Comparison of ENCODE assay signal across 23 cellular contexts in genomic region chr16:12195296-12195695, GRCh38.
DNase-seq lines count a peak whose midpoint lies in the region; ATAC-seq and TF ChIP-seq lines count a peak whose summit lies in the region.
"Had no signal": no experiment of that assay in that cellular context is flagged by ENCODE, and none has a peak within 500 bp of the region (broad histone marks: within the 10 kb centered on the region; RNA-seq: fewer than 3 reads in every experiment).

No MANE protein-coding gene starts in this region.

- no peaks in the 10 kb centered on the region for H3K9me3 Mint-ChIP-seq in type B pancreatic cell
- no peaks in the 10 kb centered on the region for H3K9me3 Mint-ChIP-seq in CD4-positive, alpha-beta T cell
- H3K9me3 Mint-ChIP-seq: CD14-positive monocyte; CD4-positive, alpha-beta memory T cell; GM23338; H9 had no signal

- H3K4me1 ChIP-seq in Panc1 (ENCODE audit: control insufficient read depth, insufficient read depth, low read length), result peaks cover 5% of the 10 kb centered on the region; the same call in 1 of the 2 replicates
- H3K4me1 ChIP-seq: A549, BE2C had no signal

- H3K9me3 ChIP-seq in Panc1 (ENCODE audit: control insufficient read depth, insufficient read depth, low read depth, low read length), result no peaks in the 10 kb centered on the region
- H3K9me3 ChIP-seq in CD4-positive, alpha-beta T cell (ENCODE audit: control insufficient read depth, low read length), result no peaks in the 10 kb centered on the region
- H3K9me3 ChIP-seq: A549; BE2C; BLaER1 treated with 17β-estradiol and CSF1 and Interleukin-3, amounts not matched to agents 10 nM and 100 nM had no signal

- CTCF ChIA-PET in Panc1 (lab: Charles Lee), result no interaction called here
- CTCF ChIA-PET in CD4-positive, alpha-beta T cell (lab: Charles Lee), result no interaction called here

- no peaks in the 10 kb centered on the region for H3K4me1 Mint-ChIP-seq in type B pancreatic cell (ENCODE audit: unreplicated experiment)
- H3K4me1 Mint-ChIP-seq in CD4-positive, alpha-beta T cell (ENCODE audit: low read depth), result peaks cover 24% of the 10 kb centered on the region
- H3K4me1 Mint-ChIP-seq: GM23338 had no signal

- no peaks in the 10 kb centered on the region for H3K36me3 ChIP-seq in Panc1 (ENCODE audit: control insufficient read depth, insufficient read depth, low read length)
- H3K36me3 ChIP-seq: BE2C had no signal

- DNase-seq in M059J (ENCODE audit: low read depth) (peak; percentile 19), Panc1 (ENCODE audit: low read depth, low spot score) (no peak), type B pancreatic cell (ENCODE audit: extremely low spot score, unreplicated experiment) (no peak), RPMI8226 (no peak)
- DNase-seq in CD4-positive, alpha-beta T cell, result no peak
- DNase-seq: 8988T; ACHN; AML-193; BE2C; Calu3; CD4-positive, alpha-beta memory T cell; COR-L47; DMS53; DMS79 treated with DMSO at 0.1 percent for 48 hours; GF-D8; H9 had no signal

- peak overlapping the region; percentile 2 for H3K27ac Mint-ChIP-seq in type B pancreatic cell
- H3K27ac Mint-ChIP-seq in CD4-positive, alpha-beta T cell, result no peak overlapping the region
- H3K27ac Mint-ChIP-seq: CD14-positive monocyte; CD4-positive, alpha-beta memory T cell; GM23338; H9 had no signal

- H3K36me3 Mint-ChIP-seq in type B pancreatic cell, result no peaks in the 10 kb centered on the region
- H3K36me3 Mint-ChIP-seq in CD4-positive, alpha-beta T cell (ENCODE audit: low read depth), result peaks cover 23% of the 10 kb centered on the region

- H3K4me3 Mint-ChIP-seq in type B pancreatic cell, result no peak overlapping the region
- no peak overlapping the region for H3K4me3 Mint-ChIP-seq in CD4-positive, alpha-beta T cell
- H3K4me3 Mint-ChIP-seq: CD14-positive monocyte; CD4-positive, alpha-beta memory T cell; GM23338; H9 had no signal

- H3K27me3 ChIP-seq in Panc1 (ENCODE audit: control insufficient read depth, insufficient read depth, low read length), result no peaks in the 10 kb centered on the region
- no peaks in the 10 kb centered on the region for H3K27me3 ChIP-seq in CD4-positive, alpha-beta T cell (ENCODE audit: control insufficient read depth, insufficient read depth, low read length)
- H3K27me3 ChIP-seq: BE2C; BLaER1 treated with 17β-estradiol and CSF1 and Interleukin-3, amounts not matched to agents 10 nM and 100 nM had no signal

- in situ Hi-C loops in Panc1 (cut with HindIII; ENCODE audit: low pct_unique_long_range_greater_than_20kb, low sequenced_read_pairs), result no loop called here

- H3K27ac ChIP-seq in Panc1 (ENCODE audit: low read length), result no peak overlapping the region
- no peak overlapping the region for H3K27ac ChIP-seq in CD4-positive, alpha-beta T cell (ENCODE audit: low read depth, low read length)
- H3K27ac ChIP-seq: A549; BLaER1 treated with 17β-estradiol and CSF1 and Interleukin-3, amounts not matched to agents 10 nM and 100 nM had no signal

- no peak overlapping the region for H3K4me3 ChIP-seq in Panc1 (ENCODE audit: low read depth in 2 of 2, low read length in 2 of 2)
- H3K4me3 ChIP-seq: A549; BLaER1 treated with 17β-estradiol and CSF1 and Interleukin-3, amounts not matched to agents 10 nM and 100 nM; GM23338 had no signal

- ATAC-seq in Panc1 (peak; percentile 72; the same call in 1 of the 2 replicates), esophagus mucosa (peak; percentile 89), GM18907 (IDR thresholded peaks at IDR 0.05; ENCODE audit: unreplicated experiment) (no peak)
- ATAC-seq in CD4-positive, alpha-beta T cell (ENCODE audit: poor library complexity), result no peak
- ATAC-seq: A549, GM23338, HCT116 had no signal

- intact Hi-C loops in Panc1 (cut with micrococcal nuclease; ENCODE audit: unreplicated experiment), result no loop called here
- intact Hi-C loops in CD4-positive, alpha-beta T cell (cut with DNase I, micrococcal nuclease), result no loop called here

- BruUV-seq in Panc1 (replicated peaks; lab: Mats Ljungman, UMichigan), result no TSS peak

- TF ChIP-seq CTCF in Panc1 (IDR thresholded peaks at IDR 0.05) (no peak), type B pancreatic cell (conservative IDR thresholded peaks at IDR 0.05) (no peak)
- TF ChIP-seq CTCF in CD4-positive, alpha-beta T cell (IDR thresholded peaks at IDR 0.05), result no peak

- POLR2A ChIA-PET in Panc1 (lab: Charles Lee), result no interaction called here
- POLR2A ChIA-PET in CD4-positive, alpha-beta T cell (lab: Charles Lee), result no interaction called here

- no peaks in the 10 kb centered on the region for H3K27me3 Mint-ChIP-seq in type B pancreatic cell
- no peaks in the 10 kb centered on the region for H3K27me3 Mint-ChIP-seq in CD4-positive, alpha-beta T cell
- H3K27me3 Mint-ChIP-seq: CD4-positive, alpha-beta memory T cell had no signal

Comparison
In these comparisons a context has a peak if more than half of its experiments do, and no peak if none do; other contexts are left out.
1. ATAC-seq: peak in Panc1 (single experiment) and esophagus mucosa (single experiment); none in GM18907 (single experiment) and CD4-positive, alpha-beta T cell (single experiment).